In the genomic region with DNA sequence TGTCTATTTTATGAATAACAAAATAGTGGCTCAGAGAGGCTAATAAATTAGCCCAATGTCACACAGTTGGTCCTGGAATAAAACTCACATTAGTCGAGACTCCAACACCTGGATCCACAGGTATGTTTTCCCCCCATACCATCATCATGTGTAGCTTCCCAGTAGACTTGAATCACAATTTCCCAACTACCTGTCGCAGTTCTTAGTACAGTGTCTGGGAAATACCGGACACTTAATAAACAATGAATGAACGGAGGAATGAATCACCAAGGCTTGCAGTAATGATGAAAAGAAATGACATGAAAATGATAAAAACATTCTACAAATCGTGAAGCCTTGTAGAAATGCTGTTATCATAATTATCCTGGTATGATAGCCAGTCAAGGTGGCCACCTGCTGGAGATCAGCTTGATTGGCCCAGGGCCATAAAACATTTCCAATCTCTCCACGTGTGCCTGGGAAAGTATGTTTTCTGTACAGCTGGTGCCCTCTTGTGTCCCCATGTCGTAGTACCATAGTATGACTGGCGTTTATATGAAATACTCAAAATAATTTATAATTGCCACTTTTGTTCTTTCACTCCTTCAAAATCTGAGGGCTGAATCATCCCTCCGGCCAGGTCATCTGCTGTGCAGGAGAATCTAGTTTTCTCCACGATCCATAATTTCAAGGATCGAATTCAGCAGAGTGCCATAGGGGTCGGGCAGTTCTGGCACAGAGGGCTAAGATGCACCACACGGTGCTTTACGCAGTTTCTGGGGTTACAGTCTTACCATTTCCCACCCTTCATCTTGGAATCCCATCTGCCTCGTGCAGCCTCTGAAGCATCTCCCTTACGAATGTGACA, we compare ENCODE assay signal across 8 cellular contexts.
A peak's percentile ranks its signal among the peaks of the same experiment; 100 is the strongest.
DNase-seq lines count a peak whose midpoint lies in the region; ATAC-seq, FAIRE-seq and TF ChIP-seq lines count a peak whose summit lies in the region.
"Had no signal": no experiment of that assay in that cellular context is flagged by ENCODE, and none has a peak within 500 bp of the region (broad histone marks: within the 10 kb centered on the region; RNA-seq: fewer than 3 reads in every experiment).

No MANE protein-coding gene starts in this region.

- intact Hi-C loops in posterior vena cava (cut with DNase I), result loop anchor here in 1 of 2 donors (10.0 kb wide), 1 partner anchor 97 kb away; no protein-coding TSS in a partner anchor

- ATAC-seq in lung (ENCODE audit: insufficient read depth, low FRiP score) (no peak), HG03045 (IDR thresholded peaks at IDR 0.05; ENCODE audit: unreplicated experiment) (no peak)

- H3K4me3 ChIP-seq in astrocyte of the cerebellum (ENCODE audit: low read depth, low read length) (no peak overlapping the region), lung (no peak overlapping the region)
- H3K4me3 ChIP-seq: skin epidermis had no signal

- TF ChIP-seq CTCF in astrocyte of the cerebellum (IDR thresholded peaks at IDR 0.05; ENCODE audit: low read depth, low read length, missing control alignments) (peak; percentile 39), lung (IDR thresholded peaks at IDR 0.05; ENCODE audit: control extremely low read depth, extremely low read depth) (no peak)

- no peaks in the 10 kb centered on the region for H3K4me1 ChIP-seq in lung (ENCODE audit: control insufficient read depth in 2 of 2, insufficient read depth in 2 of 2, low read length in 2 of 2)

- H3K9me3 ChIP-seq in lung (ENCODE audit: control insufficient read depth in 2 of 2, insufficient read depth in 1 of 2, low read length in 1 of 2), result no peaks in the 10 kb centered on the region

- in situ Hi-C loops in astrocyte of the cerebellum (cut with HindIII; ENCODE audit: low sequenced_read_pairs), result no loop called here

- no peak overlapping the region for H3K27ac ChIP-seq in lung (ENCODE audit: low read depth in 1 of 2, low read length in 1 of 2)
- H3K27ac ChIP-seq: skin epidermis had no signal

- FAIRE-seq in H54 (lab: Jason Lieb, UNC), result peak; percentile 11

- TF ChIP-seq POLR2A in H54 (IDR thresholded peaks at IDR 0.05; ENCODE audit: low read depth, low read length), result no peak

- no peaks in the 10 kb centered on the region for H3K36me3 ChIP-seq in lung (ENCODE audit: control insufficient read depth in 2 of 2, insufficient read depth in 2 of 2, low read length in 2 of 2)

- peak; percentile 39 for DNase-seq in H54 (ENCODE audit: insufficient read length, low spot score)
- peak; percentile 46 for DNase-seq in NCI-H2107 (lab: John Stamatoyannopoulos, UW)
- peak; percentile 9 for DNase-seq in astrocyte of the cerebellum (ENCODE audit: low read depth)
- peak; percentile 49 for DNase-seq in lung (ENCODE audit: low spot score)
- no peak for DNase-seq in GDM1 (lab: John Stamatoyannopoulos, UW)
- DNase-seq in posterior vena cava (ENCODE audit: low spot score), result no peak

- no peaks in the 10 kb centered on the region for H3K27me3 ChIP-seq in lung (ENCODE audit: control insufficient read depth, insufficient read depth)

- 60 to 66% methylated on average over 16 of the region's 16 CpGs for WGBS in lung, 2 donors

Comparison
In these comparisons a context has a peak if more than half of its experiments do, and no peak if none do; other contexts are left out.
1. DNase-seq: peak in H54 (single experiment), NCI-H2107 (single experiment), astrocyte of the cerebellum (single experiment) and lung (single experiment); none in GDM1 (single experiment) and posterior vena cava (single experiment).